Comparison of ENCODE assay signal across 11 cellular contexts in the genomic region with DNA sequence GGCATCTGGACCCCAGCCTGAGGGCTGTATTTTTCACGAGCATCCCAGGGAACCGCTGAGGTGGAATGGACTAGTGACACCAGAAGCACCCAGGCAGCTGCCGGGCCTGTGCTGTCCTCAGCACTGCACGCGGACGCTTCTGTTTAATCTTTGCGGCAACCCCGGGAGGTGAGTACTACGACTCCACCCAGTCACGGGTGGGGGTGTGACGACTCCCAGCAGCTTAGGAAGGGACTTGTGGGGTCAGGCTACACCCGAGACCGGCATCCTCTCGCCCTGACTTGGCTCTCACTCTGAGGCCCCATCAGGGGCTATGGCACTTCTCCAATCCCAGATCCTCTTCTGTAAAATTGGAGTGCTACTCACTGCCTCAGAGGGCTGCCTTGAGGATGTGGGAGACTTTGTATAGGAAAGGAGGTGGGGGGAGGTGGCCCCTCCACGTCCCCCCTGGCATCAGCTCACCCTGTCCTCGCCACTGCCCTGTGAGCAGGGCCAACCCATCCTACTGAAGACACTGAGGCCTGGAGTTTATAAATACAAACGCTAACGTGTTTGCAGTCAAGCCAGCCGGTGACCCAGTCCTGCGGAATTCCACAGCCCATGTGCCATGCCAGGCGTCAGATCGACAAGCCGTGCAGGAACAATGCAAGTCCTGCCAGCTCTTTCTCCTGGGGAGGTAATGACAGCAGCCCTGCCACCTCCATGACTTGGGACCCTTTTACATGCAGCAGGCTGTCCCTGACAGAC. TPM values are rescaled to one million over a fixed set of nuclear protein-coding genes. Genes with fewer than 3 reads are reported as not detected.
DNase-seq lines count a peak whose midpoint lies in the region; TF ChIP-seq lines count a peak whose summit lies in the region.
"Had no signal": no experiment of that assay in that cellular context is flagged by ENCODE, and none has a peak within 500 bp of the region (broad histone marks: within the 10 kb centered on the region; RNA-seq: fewer than 3 reads in every experiment).

No MANE protein-coding gene starts in this region.

- no peak overlapping the region for H3K4me3 ChIP-seq in WERI-Rb-1 (ENCODE audit: low read depth, low read length)
- no peak overlapping the region for H3K4me3 ChIP-seq in fibroblast of villous mesenchyme (ENCODE audit: low read depth, low read length)
- H3K4me3 ChIP-seq in ovary = no peak overlapping the region

- 9 to 17% (median 10%) methylated on average over 23 of the region's 23 CpGs for WGBS in ovary, 3 donors

- DNase-seq in EL (peak; percentile 23), WERI-Rb-1 (peak; percentile 20), fibroblast of villous mesenchyme (ENCODE audit: low read depth) (peak; percentile 79), ovary (peak in 4 of 5 donors; percentile 46 to 77 (median 64)), nephron progenitor cell (no peak)
- no peak for DNase-seq in stimulated activated CD8-positive, alpha-beta memory T cell treated with anti-CD3 and anti-CD28 coated beads, Interleukin-4, amount 100 ng/mL, for 48 hours
- DNase-seq in activated effector memory CD4-positive, alpha-beta T cell treated with Interleukin-2 at 50 U/mL for 16 hours = no peak
- DNase-seq: activated naive CD4-positive, alpha-beta T cell treated with anti-CD3 and anti-CD28 coated beads for 36 hours; NCI-H1436; NCI-H524 had no signal

- H3K27me3 ChIP-seq in WERI-Rb-1 (ENCODE audit: insufficient read depth, low read depth, severe bottlenecking) = no peaks in the 10 kb centered on the region
- no peaks in the 10 kb centered on the region for H3K27me3 ChIP-seq in ovary

- H3K27me3 Mint-ChIP-seq in nephron progenitor cell (ENCODE audit: low read depth, poor library complexity) = no peaks in the 10 kb centered on the region

- H3K27ac ChIP-seq in WERI-Rb-1 = no peak overlapping the region
- peak overlapping the region in 1 of 2 donors; percentile 3 for H3K27ac ChIP-seq in ovary
- H3K27ac ChIP-seq: KMS-11 had no signal

- H3K36me3 ChIP-seq in WERI-Rb-1 (peaks cover 14% of the 10 kb centered on the region), ovary (no peaks in the 10 kb centered on the region)

- TF ChIP-seq EP300 in ovary (IDR thresholded peaks at IDR 0.05) = no peak

- H3K4me1 ChIP-seq in ovary (ENCODE audit: insufficient read depth) = peaks cover 12% of the 10 kb centered on the region

- no peak overlapping the region for H3K27ac Mint-ChIP-seq in nephron progenitor cell
- H3K27ac Mint-ChIP-seq: activated naive CD4-positive, alpha-beta T cell treated with anti-CD3 and anti-CD28 coated beads for 36 hours had no signal

- H3K9me3 Mint-ChIP-seq in nephron progenitor cell = no peaks in the 10 kb centered on the region
- H3K9me3 Mint-ChIP-seq: activated naive CD4-positive, alpha-beta T cell treated with anti-CD3 and anti-CD28 coated beads for 36 hours had no signal

- no peak overlapping the region for H3K4me3 Mint-ChIP-seq in nephron progenitor cell
- H3K4me3 Mint-ChIP-seq: activated naive CD4-positive, alpha-beta T cell treated with anti-CD3 and anti-CD28 coated beads for 36 hours had no signal

- H3K4me1 Mint-ChIP-seq in nephron progenitor cell = peaks cover 6% of the 10 kb centered on the region

- H3K36me3 Mint-ChIP-seq in nephron progenitor cell (ENCODE audit: low read depth) = peaks cover 6% of the 10 kb centered on the region

- TF ChIP-seq POLR2A in ovary (IDR thresholded peaks at IDR 0.05) = no peak

- TF ChIP-seq CTCF in WERI-Rb-1 (IDR thresholded peaks at IDR 0.05; ENCODE audit: low read depth, low read length) (no peak), fibroblast of villous mesenchyme (IDR thresholded peaks at IDR 0.05; ENCODE audit: insufficient read depth, low read depth, low read length) (no peak), ovary (IDR thresholded peaks at IDR 0.05) (no peak), nephron progenitor cell (IDR thresholded peaks at IDR 0.05) (no peak)

- H3K9me3 ChIP-seq in WERI-Rb-1 (ENCODE audit: severe bottlenecking) = no peaks in the 10 kb centered on the region
- H3K9me3 ChIP-seq in ovary = no peaks in the 10 kb centered on the region

- intact Hi-C loops in ovary (cut with DNase I) = no loop called here

RNA-seq across cellular contexts. Expression of a gene that starts 44.4 kb away (rescaled TPM):
- total RNA-seq in fibroblast of villous mesenchyme (0.32 and 0.86 TPM in 2 replicates), ovary (10 to 100 TPM in 4 of 7 donors, 1 to 10 TPM in 3; 6.9 to 37.8 (median 17.4) TPM)
- 1 to 10 TPM; 4.2 to 5.3 TPM for polyA plus RNA-seq in ovary

RNA-seq across cellular contexts. Expression of a gene that starts 45.2 kb away (rescaled TPM):
- total RNA-seq in fibroblast of villous mesenchyme (28.1 and 32.2 TPM in 2 replicates), ovary (10 to 100 TPM; 16.1 to 41.3 (median 27.3) TPM)
- polyA plus RNA-seq in ovary = 10 to 100 TPM; 14.5 to 17.9 TPM

RNA-seq across cellular contexts. Expression of a gene that starts 45.4 kb away (rescaled TPM):
- 45.7 and 60.9 TPM in 2 replicates for total RNA-seq in fibroblast of villous mesenchyme
- 10 to 100 TPM; 30.3 to 79.5 (median 69.7) TPM for total RNA-seq in ovary
- 10 to 100 TPM; 36.9 to 77.1 TPM for polyA plus RNA-seq in ovary

Comparison
In these comparisons a context has a peak if more than half of its experiments do, and no peak if none do; other contexts are left out.
1. DNase-seq: peak in EL (single experiment), WERI-Rb-1 (single experiment), fibroblast of villous mesenchyme (single experiment) and ovary (4 of 5); none in stimulated activated CD8-positive, alpha-beta memory T cell treated with anti-CD3 and anti-CD28 coated beads, Interleukin-4, amount 100 ng/mL, for 48 hours (single experiment), activated effector memory CD4-positive, alpha-beta T cell treated with Interleukin-2 at 50 U/mL for 16 hours (single experiment) and nephron progenitor cell (single experiment).